15 cellular contexts compared by ENCODE assay signal in genomic region chr1:192439373-192440025, GRCh38.
DNase-seq lines count a peak whose midpoint lies in the region; FAIRE-seq and TF ChIP-seq lines count a peak whose summit lies in the region.
"Had no signal": no experiment of that assay in that cellular context is flagged by ENCODE, and none has a peak within 500 bp of the region (broad histone marks: within the 10 kb centered on the region; RNA-seq: fewer than 3 reads in every experiment).

No MANE protein-coding gene starts in this region.

- POLR2A ChIA-PET in AG04450 (lab: Yijun Ruan, JAX): no interaction called here

- H3K27ac ChIP-seq in AG04450 (ENCODE audit: low read depth, low read length): peak overlapping the region; percentile 71
- H3K27ac ChIP-seq: thoracic aorta had no signal

- no peak overlapping the region for H3K4me3 ChIP-seq in AG04450 (ENCODE audit: low read depth, low read length)
- no peak overlapping the region for H3K4me3 ChIP-seq in HFF-Myc (replicated peaks; ENCODE audit: low read depth, low read length)
- H3K4me3 ChIP-seq: HAP-1, lung, thoracic aorta had no signal

- no peak for FAIRE-seq in frontal cortex (lab: Jason Lieb, UNC)

- CTCF ChIA-PET in AG04450 (lab: Charles Lee): no interaction called here

- TF ChIP-seq CTCF in AG04450 (IDR thresholded peaks at IDR 0.05; ENCODE audit: low read depth, low read length): no peak
- TF ChIP-seq CTCF in HFF-Myc (IDR thresholded peaks at IDR 0.05; ENCODE audit: low read depth, low read length, missing control alignments): no peak

- H3K9me3 ChIP-seq in AG04450 (ENCODE audit: control insufficient read depth, insufficient read depth, low read length): no peaks in the 10 kb centered on the region
- H3K9me3 ChIP-seq: HAP-1, thoracic aorta had no signal

- DNase-seq in AG04450 (ENCODE audit: low read depth, low spot score): peak; percentile 63
- peak; percentile 54 for DNase-seq in HFF-Myc (ENCODE audit: extremely low read depth, low read depth)
- DNase-seq in amniotic stem cell (lab: John Stamatoyannopoulos, UW): peak; percentile 43
- DNase-seq in iris pigment epithelial cell (ENCODE audit: low read depth): peak; percentile 87
- DNase-seq in activated naive CD4-positive, alpha-beta T cell (lab: John Stamatoyannopoulos, UW): no peak
- DNase-seq in frontal cortex (ENCODE audit: low spot score in 2 of 2): no peak
- DNase-seq in DMS 273 treated with DMSO at 0.1 percent for 48 hours (lab: John Stamatoyannopoulos, UW): no peak
- no peak for DNase-seq in stimulated activated CD4-positive, alpha-beta T cell treated with anti-CD3 and anti-CD28 coated beads, Interleukin-2, amount 100 ng/mL, for 48 hours
- DNase-seq: CD4-positive, CD25-positive, alpha-beta regulatory T cell; central memory CD4-positive, alpha-beta T cell; posterior cingulate gyrus; RPMI8226 had no signal

- H3K27me3 ChIP-seq in AG04450 (ENCODE audit: control insufficient read depth, insufficient read depth, low read length): no peaks in the 10 kb centered on the region

Comparison
In these comparisons a context has a peak if more than half of its experiments do, and no peak if none do; other contexts are left out.
1. DNase-seq: peak in AG04450 (single experiment), HFF-Myc (single experiment), amniotic stem cell (single experiment) and iris pigment epithelial cell (single experiment); none in activated naive CD4-positive, alpha-beta T cell (0 of 4), frontal cortex (0 of 2), DMS 273 treated with DMSO at 0.1 percent for 48 hours (single experiment) and stimulated activated CD4-positive, alpha-beta T cell treated with anti-CD3 and anti-CD28 coated beads, Interleukin-2, amount 100 ng/mL, for 48 hours (0 of 2).